ENCODE assay signal across 1 cellular context in the genomic region with DNA sequence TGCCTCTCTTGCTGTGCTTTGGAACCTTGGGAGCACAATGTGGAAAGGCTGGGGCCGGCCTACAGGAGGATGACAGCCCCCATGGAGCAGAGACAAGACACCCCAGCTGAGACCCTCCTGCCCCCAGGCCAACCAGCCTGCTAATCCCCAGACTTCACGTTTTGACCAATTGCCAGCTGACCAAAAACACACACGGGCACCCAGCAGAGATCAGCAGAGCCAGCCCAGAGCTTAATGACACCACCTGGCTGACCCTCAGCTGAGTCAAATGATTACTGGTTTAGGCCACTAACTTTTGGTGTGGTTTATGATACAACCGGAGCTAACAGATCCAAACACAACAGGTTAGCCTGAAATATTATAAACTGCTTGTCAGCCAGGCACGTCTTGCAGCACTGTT.
TF ChIP-seq lines count a peak whose summit lies in the region.

No MANE protein-coding gene starts in this region.

TF ChIP-seq in H1, 55 proteins besides CTCF, POLR2A, EP300 and RAD21:
- TF ChIP-seq PHF8 (conservative IDR thresholded peaks at IDR 0.05; ENCODE audit: low read depth, low read length) (no peak), ASH2L (IDR thresholded peaks at IDR 0.05; ENCODE audit: low read length) (no peak), GABPA (IDR thresholded peaks at IDR 0.05; ENCODE audit: borderline replicate concordance, insufficient read depth, low read length) (no peak), KDM4A (IDR thresholded peaks at IDR 0.05; ENCODE audit: low read depth, low read length, severe bottlenecking) (no peak), ATF2 (IDR thresholded peaks at IDR 0.05; ENCODE audit: low read length) (no peak), CREB1 (IDR thresholded peaks at IDR 0.05) (no peak), TCF12 (IDR thresholded peaks at IDR 0.05; ENCODE audit: low read depth, low read length) (no peak), KDM1A (IDR thresholded peaks at IDR 0.05; ENCODE audit: borderline replicate concordance, low read length) (no peak)
- TF ChIP-seq, protein P1, sequence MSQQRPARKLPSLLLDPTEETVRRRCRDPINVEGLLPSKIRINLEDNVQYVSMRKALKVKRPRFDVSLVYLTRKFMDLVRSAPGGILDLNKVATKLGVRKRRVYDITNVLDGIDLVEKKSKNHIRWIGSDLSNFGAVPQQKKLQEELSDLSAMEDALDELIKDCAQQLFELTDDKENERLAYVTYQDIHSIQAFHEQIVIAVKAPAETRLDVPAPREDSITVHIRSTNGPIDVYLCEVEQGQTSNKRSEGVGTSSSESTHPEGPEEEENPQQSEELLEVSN (IDR thresholded peaks at IDR 0.05), result no peak
